ENCODE assay signal across 16 cellular contexts in genomic region chr12:11978985-11979384, GRCh38.
A peak's percentile ranks its signal among the peaks of the same experiment; 100 is the strongest.
DNase-seq lines count a peak whose midpoint lies in the region; ATAC-seq and TF ChIP-seq lines count a peak whose summit lies in the region.
"Had no signal": no experiment of that assay in that cellular context is flagged by ENCODE, and none has a peak within 500 bp of the region (broad histone marks: within the 10 kb centered on the region; RNA-seq: fewer than 3 reads in every experiment).

No MANE protein-coding gene starts in this region.

- ATAC-seq in SK-N-SH treated with all-trans-retinoic acid at 6 μM for 48 hours (no peak), GM18519 (IDR thresholded peaks at IDR 0.05; ENCODE audit: low FRiP score, unreplicated experiment) (no peak)
- ATAC-seq: upper lobe of right lung had no signal

- H3K4me3 ChIP-seq in Peyer's patch, result no peak overlapping the region
- H3K4me3 ChIP-seq: sigmoid colon, upper lobe of right lung had no signal

- peaks cover 20% of the 10 kb centered on the region for H3K9me3 Mint-ChIP-seq in activated naive CD8-positive, alpha-beta T cell treated with anti-CD3 and anti-CD28 coated beads for 36 hours
- H3K9me3 Mint-ChIP-seq: memory B cell had no signal

- no peaks in the 10 kb centered on the region for H3K27me3 ChIP-seq in Peyer's patch
- H3K27me3 ChIP-seq: sigmoid colon, upper lobe of right lung had no signal

- no peak overlapping the region for H3K4me3 Mint-ChIP-seq in activated naive CD8-positive, alpha-beta T cell treated with anti-CD3 and anti-CD28 coated beads for 36 hours
- H3K4me3 Mint-ChIP-seq: memory B cell had no signal

- no peaks in the 10 kb centered on the region for H3K9me3 ChIP-seq in Peyer's patch
- H3K9me3 ChIP-seq: sigmoid colon, SK-N-SH, upper lobe of right lung had no signal

- H3K4me1 Mint-ChIP-seq in activated naive CD8-positive, alpha-beta T cell treated with anti-CD3 and anti-CD28 coated beads for 36 hours, result peaks cover 38% of the 10 kb centered on the region

- peak overlapping the region; percentile 10 for H3K27ac Mint-ChIP-seq in activated naive CD8-positive, alpha-beta T cell treated with anti-CD3 and anti-CD28 coated beads for 36 hours
- H3K27ac Mint-ChIP-seq: memory B cell had no signal

- H3K36me3 ChIP-seq in Peyer's patch, result no peaks in the 10 kb centered on the region
- H3K36me3 ChIP-seq: sigmoid colon, upper lobe of right lung had no signal

- no peaks in the 10 kb centered on the region for H3K27me3 Mint-ChIP-seq in activated naive CD8-positive, alpha-beta T cell treated with anti-CD3 and anti-CD28 coated beads for 36 hours
- H3K27me3 Mint-ChIP-seq: memory B cell had no signal

- TF ChIP-seq CTCF in Peyer's patch (IDR thresholded peaks at IDR 0.05), result no peak

- no peak overlapping the region for H3K27ac ChIP-seq in Peyer's patch
- H3K27ac ChIP-seq: sigmoid colon, upper lobe of right lung had no signal

- no peak for TF ChIP-seq POLR2A in Peyer's patch (IDR thresholded peaks at IDR 0.05)

- H3K36me3 Mint-ChIP-seq in activated naive CD8-positive, alpha-beta T cell treated with anti-CD3 and anti-CD28 coated beads for 36 hours, result peaks cover 22% of the 10 kb centered on the region
- H3K36me3 Mint-ChIP-seq: memory B cell had no signal

- no peaks in the 10 kb centered on the region for H3K4me1 ChIP-seq in Peyer's patch
- H3K4me1 ChIP-seq: sigmoid colon, upper lobe of right lung had no signal

- peak; percentile 17 for DNase-seq in DMS53 treated with DMSO at 0.1 percent for 48 hours (lab: John Stamatoyannopoulos, UW; ENCODE audit: unreplicated experiment)
- peak; percentile 40 for DNase-seq in HS-5 (ENCODE audit: low read depth)
- no peak for DNase-seq in activated naive CD8-positive, alpha-beta T cell treated with anti-CD3 and anti-CD28 coated beads for 36 hours
- DNase-seq in iris pigment epithelial cell (ENCODE audit: low read depth), result peak; percentile 73
- no peak for DNase-seq in epidermal melanocyte (ENCODE audit: insufficient read length, low spot score)
- no peak for DNase-seq in Peyer's patch
- DNase-seq: aorta; GDM1; MV-4-11; sigmoid colon; SK-N-SH; stimulated activated CD4-positive, alpha-beta T cell treated with anti-CD3 and anti-CD28 coated beads, Interleukin-4, amount 100 ng/mL, for 24 hours; upper lobe of right lung had no signal

TF ChIP-seq in SK-N-SH treated with all-trans-retinoic acid at 6 μM for 48 hours, 23 proteins besides CTCF, POLR2A, EP300 and RAD21:
- TF ChIP-seq ZC3H10 (CRISPR knock-in tag; IDR thresholded peaks at IDR 0.05) (no peak), TSHZ2 (CRISPR knock-in tag; IDR thresholded peaks at IDR 0.05) (no peak), OSR1 (CRISPR knock-in tag; IDR thresholded peaks at IDR 0.05) (no peak), ESRRG (CRISPR knock-in tag; IDR thresholded peaks at IDR 0.05) (no peak), PPARA (CRISPR knock-in tag; IDR thresholded peaks at IDR 0.05; ENCODE audit: borderline replicate concordance) (no peak), CSDC2 (CRISPR knock-in tag; IDR thresholded peaks at IDR 0.05) (no peak), TCF4 (CRISPR knock-in tag; IDR thresholded peaks at IDR 0.05; ENCODE audit: borderline replicate concordance) (no peak), TOX (CRISPR knock-in tag; IDR thresholded peaks at IDR 0.05; ENCODE audit: borderline replicate concordance) (no peak), SNAI2 (CRISPR knock-in tag; IDR thresholded peaks at IDR 0.05) (no peak), ISL1 (CRISPR knock-in tag; IDR thresholded peaks at IDR 0.05) (no peak), ZNF565 (CRISPR knock-in tag; conservative IDR thresholded peaks at IDR 0.05; ENCODE audit: low read depth) (no peak), PATZ1 (CRISPR knock-in tag; IDR thresholded peaks at IDR 0.05; ENCODE audit: borderline replicate concordance) (no peak), POU6F1 (CRISPR knock-in tag; IDR thresholded peaks at IDR 0.05; ENCODE audit: borderline replicate concordance, low read depth) (no peak), CSRNP3 (CRISPR knock-in tag; IDR thresholded peaks at IDR 0.05) (no peak), ZFP3 (CRISPR knock-in tag; IDR thresholded peaks at IDR 0.05) (no peak), ZNF70 (CRISPR knock-in tag; IDR thresholded peaks at IDR 0.05) (no peak), RARB (CRISPR knock-in tag; IDR thresholded peaks at IDR 0.05) (no peak), ZNF8 (CRISPR knock-in tag; IDR thresholded peaks at IDR 0.05) (no peak)
TF ChIP-seq in SK-N-SH treated with all-trans-retinoic acid at 6 μM for 48 hours: peak in this region for 0.

Comparison
In these comparisons a context has a peak if more than half of its experiments do, and no peak if none do; other contexts are left out.
1. DNase-seq: peak in DMS53 treated with DMSO at 0.1 percent for 48 hours (single experiment), HS-5 (single experiment) and iris pigment epithelial cell (single experiment); none in activated naive CD8-positive, alpha-beta T cell treated with anti-CD3 and anti-CD28 coated beads for 36 hours (single experiment), epidermal melanocyte (single experiment) and Peyer's patch (0 of 3).